27 cellular contexts compared by ENCODE assay signal in genomic region chr9:73575661-73576060, GRCh38.
"Had no signal": no experiment of that assay in that cellular context is flagged by ENCODE, and none has a peak within 500 bp of the region (broad histone marks: within the 10 kb centered on the region; RNA-seq: fewer than 3 reads in every experiment).

No MANE protein-coding gene starts in this region.

- H3K27me3 ChIP-seq: brain microvascular endothelial cell, esophagus squamous epithelium had no signal

- H3K4me1 ChIP-seq: esophagus squamous epithelium, gastroesophageal sphincter had no signal

- ATAC-seq: activated CD4-positive, CD25-positive, alpha-beta regulatory T cell treated with anti-CD3 and anti-CD28 coated beads, Interleukin-2, amount 50 U/mL, for 24 hours; activated CD8-positive, alpha-beta T cell treated with anti-CD3 and anti-CD28 coated beads for 36 hours; activated T-cell treated with anti-CD3 and anti-CD28 coated beads, Interleukin-2, amount 50 U/mL, for 4 hours; activated T-helper 17 cell treated with anti-CD3 and anti-CD28 coated beads, Interleukin-2, amount 50 U/mL, for 72 hours; gastroesophageal sphincter; T-helper 17 cell had no signal

- DNase-seq: activated B cell treated with CpG ODN at 0.5 μM for 24 hours; activated CD4-positive, alpha-beta T cell treated with anti-CD3 and anti-CD28 coated beads for 48 hours; activated CD4-positive, alpha-beta T cell treated with anti-CD3 and anti-CD28 coated beads, Interleukin-2, amount 50 U/mL, for 1 hour; activated CD4-positive, alpha-beta T cell treated with anti-CD3 and anti-CD28 coated beads, Interleukin-2, amount 50 U/mL, for 48 hours; activated CD8-positive, alpha-beta memory T cell treated with anti-CD3 and anti-CD28 coated beads for 24 hours; activated CD8-positive, alpha-beta T cell treated with anti-CD3 and anti-CD28 coated beads for 36 hours; activated effector memory CD4-positive, alpha-beta T cell treated with Interleukin-2 at 50 U/mL for 16 hours; activated gamma-delta T cell treated with Interleukin-2 at 50 U/mL for 16 hours; activated naive CD4-positive, alpha-beta T cell treated with anti-CD3 and anti-CD28 coated beads, Interleukin-2, amount 50 U/mL, for 16 hours; activated naive CD4-positive, alpha-beta T cell treated with Interleukin-2 at 50 U/mL for 16 hours; activated T-cell treated with anti-CD3 and anti-CD28 coated beads, Interleukin-2, amount 50 U/mL, for 4 hours; amniotic stem cell; anterior cingulate cortex; brain microvascular endothelial cell; cortex of kidney; effector CD8-positive, alpha-beta T cell; esophagus squamous epithelium; foreskin melanocyte; head of caudate nucleus; T-helper 1 cell; T-helper 17 cell; T1000; WERI-Rb-1 had no signal

- H3K4me3 ChIP-seq: esophagus squamous epithelium, gastroesophageal sphincter had no signal

- H3K9me3 ChIP-seq: esophagus squamous epithelium, gastroesophageal sphincter had no signal

- H3K36me3 ChIP-seq: brain microvascular endothelial cell, esophagus squamous epithelium, gastroesophageal sphincter, WERI-Rb-1 had no signal

- H3K27ac ChIP-seq: brain microvascular endothelial cell, epithelial cell of prostate, esophagus squamous epithelium, gastroesophageal sphincter, WERI-Rb-1 had no signal
